Comparison of ENCODE assay signal across 15 cellular contexts in the genomic region with DNA sequence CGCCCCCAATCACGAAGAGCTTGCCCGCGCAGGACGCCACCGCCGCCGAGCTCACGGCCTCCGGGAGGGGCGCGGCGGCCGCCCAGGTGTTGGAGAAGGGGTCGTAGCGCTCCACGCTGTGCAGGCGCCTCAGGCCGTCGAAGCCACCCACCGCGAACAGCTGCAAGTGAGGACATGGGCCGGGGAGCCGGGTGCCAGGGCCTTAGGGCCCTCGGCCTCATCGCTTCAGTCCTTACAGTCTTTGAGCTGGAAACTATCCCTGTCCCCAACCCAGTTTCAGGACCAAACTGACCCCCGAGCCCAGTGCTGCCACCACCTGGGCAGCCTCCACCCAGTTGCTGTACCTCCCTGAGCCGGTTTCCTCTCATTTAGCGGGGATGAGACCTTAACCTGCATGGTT. TPM values are rescaled to one million over a fixed set of nuclear protein-coding genes. Genes with fewer than 3 reads are reported as not detected.
DNase-seq lines count a peak whose midpoint lies in the region; TF ChIP-seq lines count a peak whose summit lies in the region.
"Had no signal": no experiment of that assay in that cellular context is flagged by ENCODE, and none has a peak within 500 bp of the region (broad histone marks: within the 10 kb centered on the region; RNA-seq: fewer than 3 reads in every experiment).

No MANE protein-coding gene starts in this region.

- H3K36me3 ChIP-seq in DOHH2 (ENCODE audit: control insufficient read depth, low read length), result no peaks in the 10 kb centered on the region
- peaks cover 17% of the 10 kb centered on the region for H3K36me3 ChIP-seq in osteoblast (ENCODE audit: insufficient read depth, low read length)
- no peaks in the 10 kb centered on the region for H3K36me3 ChIP-seq in colonic mucosa
- H3K36me3 ChIP-seq: thyroid gland had no signal

- H3K27ac ChIP-seq in DOHH2 (ENCODE audit: low read depth, low read length) (no peak overlapping the region), osteoblast (ENCODE audit: low read depth, low read length) (no peak overlapping the region), colonic mucosa (no peak overlapping the region)
- H3K27ac ChIP-seq: thyroid gland had no signal

- peaks cover 6% of the 10 kb centered on the region for H3K4me1 Mint-ChIP-seq in activated T-helper 2 cell treated with anti-CD3 and anti-CD28 coated beads, Interferon-gamma antibody, Interleukin-2, Interleukin-4, amounts not matched to agents 10 μg/mL and 5 μg/mL and 100 μg/mL, durations not matched to agents 14 hours and 24 hours and 36 hours (ENCODE audit: low read depth)

- H3K9me2 ChIP-seq in DOHH2 (replicated peaks; ENCODE audit: control insufficient read depth, low read length), result no peaks in the 10 kb centered on the region

- H2AFZ ChIP-seq in osteoblast (ENCODE audit: low read length), result no peak overlapping the region

- no peak overlapping the region for H3K9ac ChIP-seq in colonic mucosa (ENCODE audit: low read depth in 2 of 2, low read length in 2 of 2)

- TF ChIP-seq CTCF in DOHH2 (IDR thresholded peaks at IDR 0.05; ENCODE audit: low read depth, low read length, poor library complexity, severe bottlenecking) (peak; percentile 38), osteoblast (IDR thresholded peaks at IDR 0.05; ENCODE audit: extremely low read depth, low read depth, low read length) (peak; percentile 28), colonic mucosa (IDR thresholded peaks at IDR 0.05) (no peak)

- H3K27ac Mint-ChIP-seq in activated T-helper 2 cell treated with anti-CD3 and anti-CD28 coated beads, Interferon-gamma antibody, Interleukin-2, Interleukin-4, amounts not matched to agents 10 μg/mL and 5 μg/mL and 100 μg/mL, durations not matched to agents 14 hours and 24 hours and 36 hours, result no peak overlapping the region
- H3K27ac Mint-ChIP-seq: mesothelial cell of epicardium had no signal

- peaks cover 9% of the 10 kb centered on the region for H3K9me3 Mint-ChIP-seq in activated T-helper 2 cell treated with anti-CD3 and anti-CD28 coated beads, Interferon-gamma antibody, Interleukin-2, Interleukin-4, amounts not matched to agents 10 μg/mL and 5 μg/mL and 100 μg/mL, durations not matched to agents 14 hours and 24 hours and 36 hours

- no peaks in the 10 kb centered on the region for H3K79me2 ChIP-seq in DOHH2 (ENCODE audit: control insufficient read depth, low read length)
- peaks cover 2% of the 10 kb centered on the region for H3K79me2 ChIP-seq in osteoblast (ENCODE audit: insufficient read depth, low read length)

- no peak overlapping the region for H3K4me3 ChIP-seq in DOHH2 (ENCODE audit: low read length)
- H3K4me3 ChIP-seq in osteoblast (ENCODE audit: insufficient read depth, low read length), result no peak overlapping the region
- no peak overlapping the region for H3K4me3 ChIP-seq in colonic mucosa
- H3K4me3 ChIP-seq: thyroid gland had no signal

- no peaks in the 10 kb centered on the region for H3F3A ChIP-seq in DOHH2 (ENCODE audit: control insufficient read depth, insufficient read depth)

- peaks cover 14% of the 10 kb centered on the region for H3K36me3 Mint-ChIP-seq in activated T-helper 2 cell treated with anti-CD3 and anti-CD28 coated beads, Interferon-gamma antibody, Interleukin-2, Interleukin-4, amounts not matched to agents 10 μg/mL and 5 μg/mL and 100 μg/mL, durations not matched to agents 14 hours and 24 hours and 36 hours (ENCODE audit: low read depth)

- H3K4me3 Mint-ChIP-seq in activated T-helper 2 cell treated with anti-CD3 and anti-CD28 coated beads, Interferon-gamma antibody, Interleukin-2, Interleukin-4, amounts not matched to agents 10 μg/mL and 5 μg/mL and 100 μg/mL, durations not matched to agents 14 hours and 24 hours and 36 hours (ENCODE audit: low read depth), result no peak overlapping the region
- H3K4me3 Mint-ChIP-seq: mesothelial cell of epicardium had no signal

- H3K27me3 ChIP-seq in DOHH2 (ENCODE audit: control insufficient read depth, low read length) (no peaks in the 10 kb centered on the region; the same call in 1 of the 2 replicates), osteoblast (ENCODE audit: insufficient read depth, low read length) (peaks cover 12% of the 10 kb centered on the region), colonic mucosa (peaks cover 9% of the 10 kb centered on the region)
- H3K27me3 ChIP-seq: thyroid gland had no signal

- peaks cover 21% of the 10 kb centered on the region for H3K27me3 Mint-ChIP-seq in activated T-helper 2 cell treated with anti-CD3 and anti-CD28 coated beads, Interferon-gamma antibody, Interleukin-2, Interleukin-4, amounts not matched to agents 10 μg/mL and 5 μg/mL and 100 μg/mL, durations not matched to agents 14 hours and 24 hours and 36 hours (ENCODE audit: low read depth)

- H3K4me2 ChIP-seq in DOHH2 (ENCODE audit: low read length) (no peak overlapping the region), osteoblast (ENCODE audit: insufficient read depth, low read length) (no peak overlapping the region)

- H3K4me1 ChIP-seq in DOHH2 (ENCODE audit: control insufficient read depth, low read length) (no peaks in the 10 kb centered on the region), osteoblast (ENCODE audit: insufficient read depth, low read length) (peaks cover 3% of the 10 kb centered on the region), colonic mucosa (peaks cover 12% of the 10 kb centered on the region)

- H3K9me3 ChIP-seq in DOHH2 (ENCODE audit: control insufficient read depth, insufficient read depth, low read length) (no peaks in the 10 kb centered on the region), osteoblast (ENCODE audit: low read depth, low read length) (peaks cover 2% of the 10 kb centered on the region), colonic mucosa (no peaks in the 10 kb centered on the region)
- H3K9me3 ChIP-seq: thyroid gland had no signal

- DNase-seq in HuH-7.5 (ENCODE audit: low spot score), result peak; percentile 75
- peak; percentile 32 for DNase-seq in dermis blood vessel endothelial cell
- DNase-seq in osteoblast (ENCODE audit: insufficient read length, low spot score, missing footprints), result peak; percentile 88
- DNase-seq in COLO668 (lab: John Stamatoyannopoulos, UW; ENCODE audit: unreplicated experiment), result no peak
- no peak for DNase-seq in colonic mucosa
- no peak for DNase-seq in NCI-H1417 (lab: John Stamatoyannopoulos, UW)
- no peak for DNase-seq in activated T-helper 2 cell treated with anti-CD3 and anti-CD28 coated beads, Interferon-gamma antibody, Interleukin-2, Interleukin-4, amounts not matched to agents 10 μg/mL and 5 μg/mL and 100 μg/mL, durations not matched to agents 14 hours and 24 hours and 36 hours (ENCODE audit: low spot score)
- DNase-seq: activated CD4-positive, alpha-beta T cell treated with anti-CD3 and anti-CD28 coated beads for 1 hour; activated effector memory CD4-positive, alpha-beta T cell treated with Interleukin-2 at 50 U/mL for 16 hours; GOT3; NCI-H345; retina; thyroid gland had no signal

- H4K20me1 ChIP-seq in DOHH2 (ENCODE audit: control insufficient read depth, insufficient read depth, low read depth, low read length) (no peaks in the 10 kb centered on the region), osteoblast (ENCODE audit: insufficient read depth, low read length) (no peaks in the 10 kb centered on the region)

- intact Hi-C loops in colonic mucosa (cut with DNase I), result no loop called here
- intact Hi-C loops in activated T-helper 2 cell treated with anti-CD3 and anti-CD28 coated beads, Interferon-gamma antibody, Interleukin-2, Interleukin-4, amounts not matched to agents 10 μg/mL and 5 μg/mL and 100 μg/mL, durations not matched to agents 14 hours and 24 hours and 36 hours (cut with micrococcal nuclease), result loop anchor here (5.0 kb wide), 1 partner anchor 38 kb away; no protein-coding TSS in a partner anchor

RNA-seq across cellular contexts. Expression of gene KLHL35, which starts 7.6 kb away (rescaled TPM):
- 0.85 and 1.5 TPM in 2 replicates for total RNA-seq in dermis blood vessel endothelial cell
- total RNA-seq in osteoblast, result 2.4 and 4.3 TPM in 2 replicates
- total RNA-seq in colonic mucosa, result under 1 TPM; 0.50 to 0.67 TPM
- total RNA-seq in activated T-helper 2 cell treated with anti-CD3 and anti-CD28 coated beads, Interferon-gamma antibody, Interleukin-2, Interleukin-4, amounts not matched to agents 10 μg/mL and 5 μg/mL and 100 μg/mL, durations not matched to agents 14 hours and 24 hours and 36 hours, result 0.87 and 1.6 TPM in 2 replicates

RNA-seq across cellular contexts. Expression of gene RPS3, which starts 26.1 kb away (rescaled TPM):
- total RNA-seq in dermis blood vessel endothelial cell, result 2,018 and 2,797 TPM in 2 replicates
- total RNA-seq in osteoblast, result 1,511 and 1,512 TPM in 2 replicates
- total RNA-seq in colonic mucosa, result 1,000 to 10,000 TPM; 2,133 to 2,596 TPM
- 3,460 and 3,552 TPM in 2 replicates for total RNA-seq in activated T-helper 2 cell treated with anti-CD3 and anti-CD28 coated beads, Interferon-gamma antibody, Interleukin-2, Interleukin-4, amounts not matched to agents 10 μg/mL and 5 μg/mL and 100 μg/mL, durations not matched to agents 14 hours and 24 hours and 36 hours

Comparison
In these comparisons a context has a peak if more than half of its experiments do, and no peak if none do; other contexts are left out.
1. DNase-seq: peak in HuH-7.5 (single experiment), dermis blood vessel endothelial cell (single experiment) and osteoblast (single experiment); none in COLO668 (single experiment), colonic mucosa (single experiment), NCI-H1417 (0 of 3) and activated T-helper 2 cell treated with anti-CD3 and anti-CD28 coated beads, Interferon-gamma antibody, Interleukin-2, Interleukin-4, amounts not matched to agents 10 μg/mL and 5 μg/mL and 100 μg/mL, durations not matched to agents 14 hours and 24 hours and 36 hours (single experiment).